In the genomic region with DNA sequence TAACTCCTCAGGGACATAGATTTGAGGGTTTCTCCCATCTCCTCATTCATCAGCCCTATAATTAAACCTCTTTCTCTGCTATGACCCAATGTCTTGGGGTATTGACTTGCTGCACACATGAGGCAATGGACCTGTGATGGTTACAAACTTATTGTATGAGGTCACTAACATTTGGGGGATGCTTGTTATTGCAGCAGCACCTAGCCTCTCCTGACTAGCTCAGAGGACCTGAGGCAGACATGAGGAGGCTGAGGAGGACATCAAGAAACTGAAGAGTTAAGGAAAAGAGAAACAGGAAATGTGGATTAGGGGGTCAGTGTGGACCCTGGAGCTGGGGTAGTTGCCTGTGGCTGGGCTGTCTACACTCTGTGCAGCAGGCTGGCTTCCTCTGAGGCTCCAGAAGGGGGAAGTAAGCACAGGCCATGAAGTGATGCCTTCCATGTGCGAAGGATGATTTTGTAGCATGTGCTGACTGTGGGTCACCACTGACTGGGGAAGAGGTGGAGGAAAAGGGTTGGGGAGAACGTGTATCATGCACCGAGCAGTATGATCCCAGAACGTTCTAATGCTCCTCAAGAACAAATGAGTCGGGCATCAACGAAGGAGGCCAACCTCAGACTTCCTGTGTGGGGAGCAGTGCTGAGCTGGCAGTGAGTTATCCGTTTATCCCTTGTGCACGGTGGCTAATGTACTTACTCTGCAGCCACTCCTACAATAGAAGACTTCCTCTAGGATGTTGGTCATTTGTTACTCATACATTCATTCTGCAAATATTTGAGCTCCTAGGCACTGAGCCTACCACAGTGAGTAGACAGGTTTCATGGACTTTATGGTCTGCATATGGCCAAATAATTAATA, we compare ENCODE assay signal across 1 cellular context.
TF ChIP-seq lines count a peak whose summit lies in the region.

No MANE protein-coding gene starts in this region.

TF ChIP-seq in GM23338, 12 proteins besides CTCF, POLR2A, EP300 and RAD21 (continued from another document):
- TF ChIP-seq, protein P1, sequence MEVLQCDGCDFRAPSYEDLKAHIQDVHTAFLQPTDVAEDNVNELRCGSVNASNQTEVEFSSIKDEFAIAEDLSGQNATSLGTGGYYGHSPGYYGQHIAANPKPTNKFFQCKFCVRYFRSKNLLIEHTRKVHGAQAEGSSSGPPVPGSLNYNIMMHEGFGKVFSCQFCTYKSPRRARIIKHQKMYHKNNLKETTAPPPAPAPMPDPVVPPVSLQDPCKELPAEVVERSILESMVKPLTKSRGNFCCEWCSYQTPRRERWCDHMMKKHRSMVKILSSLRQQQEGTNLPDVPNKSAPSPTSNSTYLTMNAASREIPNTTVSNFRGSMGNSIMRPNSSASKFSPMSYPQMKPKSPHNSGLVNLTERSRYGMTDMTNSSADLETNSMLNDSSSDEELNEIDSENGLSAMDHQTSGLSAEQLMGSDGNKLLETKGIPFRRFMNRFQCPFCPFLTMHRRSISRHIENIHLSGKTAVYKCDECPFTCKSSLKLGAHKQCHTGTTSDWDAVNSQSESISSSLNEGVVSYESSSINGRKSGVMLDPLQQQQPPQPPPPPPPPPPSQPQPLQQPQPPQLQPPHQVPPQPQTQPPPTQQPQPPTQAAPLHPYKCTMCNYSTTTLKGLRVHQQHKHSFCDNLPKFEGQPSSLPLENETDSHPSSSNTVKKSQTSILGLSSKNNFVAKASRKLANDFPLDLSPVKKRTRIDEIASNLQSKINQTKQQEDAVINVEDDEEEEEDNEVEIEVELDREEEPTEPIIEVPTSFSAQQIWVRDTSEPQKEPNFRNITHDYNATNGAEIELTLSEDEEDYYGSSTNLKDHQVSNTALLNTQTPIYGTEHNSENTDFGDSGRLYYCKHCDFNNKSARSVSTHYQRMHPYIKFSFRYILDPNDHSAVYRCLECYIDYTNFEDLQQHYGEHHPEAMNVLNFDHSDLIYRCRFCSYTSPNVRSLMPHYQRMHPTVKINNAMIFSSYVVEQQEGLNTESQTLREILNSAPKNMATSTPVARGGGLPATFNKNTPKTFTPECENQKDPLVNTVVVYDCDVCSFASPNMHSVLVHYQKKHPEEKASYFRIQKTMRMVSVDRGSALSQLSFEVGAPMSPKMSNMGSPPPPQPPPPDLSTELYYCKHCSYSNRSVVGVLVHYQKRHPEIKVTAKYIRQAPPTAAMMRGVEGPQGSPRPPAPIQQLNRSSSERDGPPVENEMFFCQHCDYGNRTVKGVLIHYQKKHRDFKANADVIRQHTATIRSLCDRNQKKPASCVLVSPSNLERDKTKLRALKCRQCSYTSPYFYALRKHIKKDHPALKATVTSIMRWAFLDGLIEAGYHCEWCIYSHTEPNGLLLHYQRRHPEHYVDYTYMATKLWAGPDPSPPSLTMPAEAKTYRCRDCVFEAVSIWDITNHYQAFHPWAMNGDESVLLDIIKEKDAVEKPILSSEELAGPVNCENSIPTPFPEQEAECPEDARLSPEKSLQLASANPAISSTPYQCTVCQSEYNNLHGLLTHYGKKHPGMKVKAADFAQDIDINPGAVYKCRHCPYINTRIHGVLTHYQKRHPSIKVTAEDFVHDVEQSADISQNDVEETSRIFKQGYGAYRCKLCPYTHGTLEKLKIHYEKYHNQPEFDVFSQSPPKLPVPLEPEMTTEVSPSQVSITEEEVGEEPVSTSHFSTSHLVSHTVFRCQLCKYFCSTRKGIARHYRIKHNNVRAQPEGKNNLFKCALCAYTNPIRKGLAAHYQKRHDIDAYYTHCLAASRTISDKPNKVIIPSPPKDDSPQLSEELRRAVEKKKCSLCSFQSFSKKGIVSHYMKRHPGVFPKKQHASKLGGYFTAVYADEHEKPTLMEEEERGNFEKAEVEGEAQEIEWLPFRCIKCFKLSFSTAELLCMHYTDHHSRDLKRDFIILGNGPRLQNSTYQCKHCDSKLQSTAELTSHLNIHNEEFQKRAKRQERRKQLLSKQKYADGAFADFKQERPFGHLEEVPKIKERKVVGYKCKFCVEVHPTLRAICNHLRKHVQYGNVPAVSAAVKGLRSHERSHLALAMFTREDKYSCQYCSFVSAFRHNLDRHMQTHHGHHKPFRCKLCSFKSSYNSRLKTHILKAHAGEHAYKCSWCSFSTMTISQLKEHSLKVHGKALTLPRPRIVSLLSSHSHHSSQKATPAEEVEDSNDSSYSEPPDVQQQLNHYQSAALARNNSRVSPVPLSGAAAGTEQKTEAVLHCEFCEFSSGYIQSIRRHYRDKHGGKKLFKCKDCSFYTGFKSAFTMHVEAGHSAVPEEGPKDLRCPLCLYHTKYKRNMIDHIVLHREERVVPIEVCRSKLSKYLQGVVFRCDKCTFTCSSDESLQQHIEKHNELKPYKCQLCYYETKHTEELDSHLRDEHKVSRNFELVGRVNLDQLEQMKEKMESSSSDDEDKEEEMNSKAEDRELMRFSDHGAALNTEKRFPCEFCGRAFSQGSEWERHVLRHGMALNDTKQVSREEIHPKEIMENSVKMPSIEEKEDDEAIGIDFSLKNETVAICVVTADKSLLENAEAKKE (CRISPR knock-in tag; IDR thresholded peaks at IDR 0.05), result no peak
- no peak for TF ChIP-seq NANOG (IDR thresholded peaks at IDR 0.05; ENCODE audit: borderline replicate concordance)
- TF ChIP-seq STAT1 (IDR thresholded peaks at IDR 0.05; ENCODE audit: unreplicated experiment), result no peak
